Comparison of ENCODE assay signal across 30 cellular contexts in the genomic region with DNA sequence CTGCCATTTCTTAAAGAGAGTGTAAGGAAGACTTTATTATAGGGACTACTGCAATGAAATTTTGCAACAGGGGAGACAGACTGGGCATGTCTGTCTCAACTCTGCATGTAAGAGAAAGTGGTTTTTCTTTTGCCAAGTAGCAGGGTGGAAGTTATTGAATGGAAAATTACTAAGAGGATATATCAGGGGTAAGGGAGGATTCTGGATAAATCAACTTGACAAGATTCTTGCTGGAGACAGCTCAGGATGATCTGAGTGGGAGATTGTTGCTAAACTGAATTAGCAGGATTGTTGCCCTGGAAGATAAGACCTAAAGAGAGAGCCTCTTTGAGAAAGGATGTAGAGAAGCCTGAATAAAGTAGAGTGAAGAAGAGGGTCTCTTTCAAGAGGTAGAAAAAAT.
"Had no signal": no experiment of that assay in that cellular context is flagged by ENCODE, and none has a peak within 500 bp of the region (broad histone marks: within the 10 kb centered on the region; RNA-seq: fewer than 3 reads in every experiment).

No MANE protein-coding gene starts in this region.

- H3K9me3 Mint-ChIP-seq: activated CD4-positive, alpha-beta T cell treated with anti-CD3 and anti-CD28 coated beads, Interleukin-2, amount 10 ng/mL, durations not matched to agents 24 days and 14 days; activated naive CD4-positive, alpha-beta T cell treated with anti-CD3 and anti-CD28 coated beads, Interleukin-2, amount 50 U/mL, for 24 hours had no signal

- H3K27me3 Mint-ChIP-seq: activated CD4-positive, alpha-beta T cell treated with anti-CD3 and anti-CD28 coated beads, Interleukin-2, amount 10 ng/mL, durations not matched to agents 24 days and 14 days; activated CD8-positive, alpha-beta T cell treated with anti-CD3 and anti-CD28 coated beads for 36 hours; activated naive CD4-positive, alpha-beta T cell treated with anti-CD3 and anti-CD28 coated beads, Interleukin-2, amount 50 U/mL, for 24 hours; activated naive CD8-positive, alpha-beta T cell treated with anti-CD3 and anti-CD28 coated beads, Interleukin-2, amount 10 ng/mL, durations not matched to agents 7 days and 5 days; activated T-helper 17 cell treated with anti-CD3 and anti-CD28 coated beads, Interleukin-2, amount 50 U/mL, for 72 hours had no signal

- H3K9me3 ChIP-seq: body of pancreas, breast epithelium, SJCRH30 had no signal

- H3K4me3 Mint-ChIP-seq: activated CD4-positive, alpha-beta T cell treated with anti-CD3 and anti-CD28 coated beads, Interleukin-2, amount 10 ng/mL, durations not matched to agents 24 days and 14 days; activated CD8-positive, alpha-beta T cell treated with anti-CD3 and anti-CD28 coated beads for 36 hours; activated naive CD4-positive, alpha-beta T cell treated with anti-CD3 and anti-CD28 coated beads, Interleukin-2, amount 50 U/mL, for 24 hours; activated naive CD8-positive, alpha-beta T cell treated with anti-CD3 and anti-CD28 coated beads, Interleukin-2, amount 10 ng/mL, durations not matched to agents 7 days and 5 days; activated T-cell treated with anti-CD3 and anti-CD28 coated beads, Interleukin-2, amount 50 U/mL, for 72 hours; activated T-helper 17 cell treated with anti-CD3 and anti-CD28 coated beads, Interleukin-2, amount 50 U/mL, for 72 hours had no signal

- H3K27ac Mint-ChIP-seq: activated CD4-positive, alpha-beta T cell treated with anti-CD3 and anti-CD28 coated beads, Interleukin-2, amount 10 ng/mL, durations not matched to agents 24 days and 14 days; activated CD8-positive, alpha-beta T cell treated with anti-CD3 and anti-CD28 coated beads for 36 hours; activated naive CD4-positive, alpha-beta T cell treated with anti-CD3 and anti-CD28 coated beads, Interleukin-2, amount 50 U/mL, for 24 hours; activated naive CD8-positive, alpha-beta T cell treated with anti-CD3 and anti-CD28 coated beads, Interleukin-2, amount 10 ng/mL, durations not matched to agents 7 days and 5 days; activated T-cell treated with anti-CD3 and anti-CD28 coated beads, Interleukin-2, amount 50 U/mL, for 72 hours; activated T-helper 17 cell treated with anti-CD3 and anti-CD28 coated beads, Interleukin-2, amount 50 U/mL, for 72 hours had no signal

- H3K4me1 ChIP-seq: body of pancreas, breast epithelium, SJCRH30 had no signal

- H3K36me3 Mint-ChIP-seq: activated naive CD4-positive, alpha-beta T cell treated with anti-CD3 and anti-CD28 coated beads, Interleukin-2, amount 50 U/mL, for 24 hours; activated naive CD8-positive, alpha-beta T cell treated with anti-CD3 and anti-CD28 coated beads, Interleukin-2, amount 10 ng/mL, durations not matched to agents 7 days and 5 days had no signal

- ATAC-seq: activated CD8-positive, alpha-beta T cell treated with anti-CD3 and anti-CD28 coated beads for 36 hours; activated T-cell treated with anti-CD3 and anti-CD28 coated beads, Interleukin-2, amount 50 U/mL, for 72 hours; activated T-helper 17 cell treated with anti-CD3 and anti-CD28 coated beads, Interleukin-2, amount 50 U/mL, for 72 hours; body of pancreas; Panc1 had no signal

- H3K4me1 Mint-ChIP-seq: activated CD4-positive, alpha-beta T cell treated with anti-CD3 and anti-CD28 coated beads, Interleukin-2, amount 10 ng/mL, durations not matched to agents 24 days and 14 days; activated naive CD4-positive, alpha-beta T cell treated with anti-CD3 and anti-CD28 coated beads, Interleukin-2, amount 50 U/mL, for 24 hours; activated naive CD8-positive, alpha-beta T cell treated with anti-CD3 and anti-CD28 coated beads, Interleukin-2, amount 10 ng/mL, durations not matched to agents 7 days and 5 days; activated T-helper 17 cell treated with anti-CD3 and anti-CD28 coated beads, Interleukin-2, amount 50 U/mL, for 72 hours had no signal

- H3K4me3 ChIP-seq: body of pancreas, breast epithelium, SJCRH30 had no signal

- H3K27me3 ChIP-seq: body of pancreas, breast epithelium, SJCRH30 had no signal

- DNase-seq: activated CD4-positive, alpha-beta T cell treated with anti-CD3 and anti-CD28 coated beads, Interleukin-2, amount 10 ng/mL, durations not matched to agents 24 days and 14 days; activated CD4-positive, alpha-beta T cell treated with anti-CD3 and anti-CD28 coated beads, Interleukin-2, amount 50 U/mL, for 4 hours; activated CD8-positive, alpha-beta T cell treated with anti-CD3 and anti-CD28 coated beads for 36 hours; activated effector memory CD4-positive, alpha-beta T cell treated with anti-CD3 and anti-CD28 coated beads, Interleukin-2, amount 50 U/mL, for 16 hours; activated naive CD4-positive, alpha-beta T cell; activated naive CD8-positive, alpha-beta T cell treated with anti-CD3 and anti-CD28 coated beads, Interleukin-2, amount 10 ng/mL, durations not matched to agents 7 days and 5 days; activated T-cell treated with anti-CD3 and anti-CD28 coated beads, Interleukin-2, amount 50 U/mL, for 1 hour; activated T-cell treated with anti-CD3 and anti-CD28 coated beads, Interleukin-2, amount 50 U/mL, for 72 hours; body of pancreas; Karpas-422; KBM-7; MV-4-11; NCI-H1092; NCI-H1436 treated with DMSO at 0.1 percent for 48 hours; NCI-H1694 treated with DMSO at 0.1 percent for 48 hours; NCI-H2029; NCI-H510A; NCI-H526; NCI-H748 treated with DMSO at 0.1 percent for 48 hours; SHP77; SJCRH30; SW 1271; T-helper 1 cell; T-helper 2 cell; T1000 had no signal

- H3K36me3 ChIP-seq: breast epithelium, SJCRH30, WERI-Rb-1 had no signal
